ENCODE assay signal across 32 cellular contexts in the genomic region with DNA sequence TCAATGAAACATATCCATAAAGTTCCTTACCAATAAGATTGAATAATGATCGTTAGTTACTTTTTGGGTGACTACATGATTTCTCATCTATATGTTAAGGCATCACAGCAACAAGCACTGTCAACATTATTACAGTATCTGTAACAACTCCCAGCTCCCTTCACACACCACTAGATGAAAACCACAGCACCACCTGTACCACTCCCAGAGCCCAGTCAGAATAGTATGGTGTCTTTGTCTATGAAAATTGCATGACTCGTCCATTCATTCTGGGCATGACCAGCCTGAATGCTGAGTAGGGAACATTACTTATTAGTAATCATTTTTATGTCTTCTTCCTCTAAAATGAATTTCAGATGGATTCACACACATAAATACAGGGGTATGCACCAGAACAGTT. TPM values are rescaled to one million over a fixed set of nuclear protein-coding genes. Genes with fewer than 3 reads are reported as not detected.
DNase-seq lines count a peak whose midpoint lies in the region; ATAC-seq, FAIRE-seq and TF ChIP-seq lines count a peak whose summit lies in the region.
"Had no signal": no experiment of that assay in that cellular context is flagged by ENCODE, and none has a peak within 500 bp of the region (broad histone marks: within the 10 kb centered on the region; RNA-seq: fewer than 3 reads in every experiment).

No MANE protein-coding gene starts in this region.

- no peak for FAIRE-seq in H54 (lab: Jason Lieb, UNC)
- FAIRE-seq: urothelium cell line had no signal

- H3K9me3 Mint-ChIP-seq in activated T-helper 17 cell treated with anti-CD3 and anti-CD28 coated beads, Interleukin-2, amount 50 U/mL, for 72 hours = no peaks in the 10 kb centered on the region
- H3K9me3 Mint-ChIP-seq in endothelial cell (ENCODE audit: unreplicated experiment) = no peaks in the 10 kb centered on the region

- H3K4me1 Mint-ChIP-seq in activated T-helper 17 cell treated with anti-CD3 and anti-CD28 coated beads, Interleukin-2, amount 50 U/mL, for 72 hours = no peaks in the 10 kb centered on the region
- peaks cover 3% of the 10 kb centered on the region for H3K4me1 Mint-ChIP-seq in endothelial cell (ENCODE audit: unreplicated experiment)
- H3K4me1 Mint-ChIP-seq: CD14-positive monocyte had no signal

- peaks cover 15 to 32% of the 10 kb centered on the region in 2 experiments for H3K4me1 ChIP-seq in SK-N-SH (ENCODE audit: control insufficient read depth in 1 of 2, insufficient read depth in 2 of 2, low read depth in 1 of 2, low read length in 1 of 2)

- no peaks in the 10 kb centered on the region for H4K20me1 ChIP-seq in SK-N-SH (ENCODE audit: insufficient read depth)

- intact Hi-C loops in posterior vena cava (cut with DNase I) = no loop called here

- H3K36me3 ChIP-seq in SK-N-SH (replicated peaks in 1 of 2; ENCODE audit: control insufficient read depth in 1 of 2, insufficient read depth in 2 of 2, low read length in 1 of 2) = peaks cover 8 to 15% of the 10 kb centered on the region in 2 experiments
- H3K36me3 ChIP-seq: gastrocnemius medialis, neutrophil, prostate gland, thoracic aorta had no signal

- CTCF ChIA-PET in SK-N-SH (lab: Yijun Ruan, JAX) = no interaction called here

- H3K27me3 ChIP-seq in SK-N-SH (ENCODE audit: insufficient read depth) = no peaks in the 10 kb centered on the region
- H3K27me3 ChIP-seq: hepatocyte, sigmoid colon had no signal

- no peak overlapping the region for H3K27ac Mint-ChIP-seq in activated T-helper 17 cell treated with anti-CD3 and anti-CD28 coated beads, Interleukin-2, amount 50 U/mL, for 72 hours
- no peak overlapping the region for H3K27ac Mint-ChIP-seq in endothelial cell (ENCODE audit: unreplicated experiment)
- H3K27ac Mint-ChIP-seq: brain, CD14-positive monocyte had no signal

- no peak for ATAC-seq in SK-N-SH treated with all-trans-retinoic acid at 6 μM for 48 hours
- peak; percentile 32 for ATAC-seq in activated T-helper 17 cell treated with anti-CD3 and anti-CD28 coated beads, Interleukin-2, amount 50 U/mL, for 72 hours (replicated peaks)
- ATAC-seq: esophagus mucosa, gastrocnemius medialis had no signal

- H3K36me3 Mint-ChIP-seq in activated T-helper 17 cell treated with anti-CD3 and anti-CD28 coated beads, Interleukin-2, amount 50 U/mL, for 72 hours (ENCODE audit: low read depth) = no peaks in the 10 kb centered on the region
- H3K36me3 Mint-ChIP-seq in endothelial cell (ENCODE audit: low read depth, unreplicated experiment) = no peaks in the 10 kb centered on the region
- H3K36me3 Mint-ChIP-seq: CD14-positive monocyte had no signal

- no peak for TF ChIP-seq POLR2A in H54 (IDR thresholded peaks at IDR 0.05; ENCODE audit: low read depth, low read length)

- DNase-seq in SK-N-SH (no peak), H54 (ENCODE audit: insufficient read length, low spot score) (peak; percentile 44), myocyte (ENCODE audit: low read depth) (peak; percentile 79), endothelial cell (ENCODE audit: low spot score) (no peak), SHP77 treated with DMSO at 0.1 percent for 48 hours (lab: John Stamatoyannopoulos, UW) (no peak), posterior vena cava (ENCODE audit: low spot score) (no peak)
- DNase-seq: 8988T; activated CD4-positive, alpha-beta T cell treated with anti-CD3 and anti-CD28 coated beads, Interleukin-2, amount 50 U/mL, for 48 hours; activated CD8-positive, alpha-beta memory T cell treated with anti-CD3 and anti-CD28 coated beads, Interleukin-2, amount 50 U/mL, for 48 hours; activated gamma-delta T cell; DMS79; effector memory CD4-positive, alpha-beta T cell; gastrocnemius medialis; KBM-7; mesendoderm; MV-4-11; NCI-H1436 treated with DMSO at 0.1 percent for 48 hours; NCI-H2171; NCI-H510A; SHP77; sigmoid colon; stimulated activated naive CD4-positive, alpha-beta T cell treated with Interleukin-2 at 50 U/mL for 16 hours had no signal

- TF ChIP-seq CTCF in SK-N-SH (IDR thresholded peaks at IDR 0.05) (no peak), endothelial cell (IDR thresholded peaks at IDR 0.05; ENCODE audit: unreplicated experiment) (no peak)

- H3K4me2 ChIP-seq in SK-N-SH = no peak overlapping the region
- H3K4me2 ChIP-seq: hepatocyte had no signal

- no peak for TF ChIP-seq RAD21 in SK-N-SH (IDR thresholded peaks at IDR 0.05; ENCODE audit: low read length)

- no peak overlapping the region for H3K27ac ChIP-seq in SK-N-SH (ENCODE audit: low read depth in 2 of 2, low read length in 1 of 2)
- H3K27ac ChIP-seq: gastrocnemius medialis, hepatocyte, neutrophil, prostate gland, sigmoid colon, thoracic aorta had no signal

- H3K9me2 ChIP-seq in SK-N-SH = no peaks in the 10 kb centered on the region

- peaks cover 14% of the 10 kb centered on the region for H3F3A ChIP-seq in SK-N-SH (replicated peaks; ENCODE audit: insufficient read depth)

- no peak overlapping the region for H2AFZ ChIP-seq in SK-N-SH (ENCODE audit: low read depth)
- H2AFZ ChIP-seq: hepatocyte had no signal

- no peaks in the 10 kb centered on the region for H3K9me3 ChIP-seq in SK-N-SH
- H3K9me3 ChIP-seq: neutrophil, prostate gland, sigmoid colon, thoracic aorta had no signal

- H3K4me3 ChIP-seq in SK-N-SH (ENCODE audit: low read depth in 2 of 2, low read length in 1 of 2) = no peak overlapping the region
- H3K4me3 ChIP-seq: gastrocnemius medialis, hepatocyte, prostate gland, sigmoid colon, thoracic aorta had no signal

- no peak for TF ChIP-seq EP300 in SK-N-SH (IDR thresholded peaks at IDR 0.05; ENCODE audit: borderline replicate concordance in 1 of 2, low read depth in 1 of 2, low read length in 1 of 2)

- H3K27me3 Mint-ChIP-seq in activated T-helper 17 cell treated with anti-CD3 and anti-CD28 coated beads, Interleukin-2, amount 50 U/mL, for 72 hours = peaks cover 8% of the 10 kb centered on the region
- no peaks in the 10 kb centered on the region for H3K27me3 Mint-ChIP-seq in endothelial cell (ENCODE audit: unreplicated experiment)

- H3K9ac ChIP-seq in SK-N-SH = no peak overlapping the region

- WGBS in SK-N-SH (ENCODE audit: low lambda C conversion rate) = 72% methylated on average over 2 of the region's 2 CpGs

- H3K79me2 ChIP-seq in SK-N-SH (ENCODE audit: insufficient read depth) = no peaks in the 10 kb centered on the region
- H3K79me2 ChIP-seq: hepatocyte had no signal

- POLR2A ChIA-PET in SK-N-SH (lab: Yijun Ruan, JAX) = no interaction called here

- no peak overlapping the region for H3K4me3 Mint-ChIP-seq in activated T-helper 17 cell treated with anti-CD3 and anti-CD28 coated beads, Interleukin-2, amount 50 U/mL, for 72 hours
- no peak overlapping the region for H3K4me3 Mint-ChIP-seq in endothelial cell (ENCODE audit: unreplicated experiment)
- H3K4me3 Mint-ChIP-seq: brain, CD14-positive monocyte had no signal

TF ChIP-seq in SK-N-SH, 30 proteins besides CTCF, POLR2A, EP300 and RAD21 (continues in another document):
- TF ChIP-seq FOSL2 (IDR thresholded peaks at IDR 0.05; ENCODE audit: borderline replicate concordance, low read depth) (peak; percentile 19; the same call in 1 of the 2 replicates), TCF12 (IDR thresholded peaks at IDR 0.05) (0 out of 2 replicates have a peak, but pooled peaks have one; percentile 25)

TF ChIP-seq in SK-N-SH treated with all-trans-retinoic acid at 6 μM for 48 hours, 23 proteins besides CTCF, POLR2A, EP300 and RAD21 (continues in another document):
- TF ChIP-seq PPARA (CRISPR knock-in tag; IDR thresholded peaks at IDR 0.05; ENCODE audit: borderline replicate concordance) = no peak
- no peak for TF ChIP-seq OSR1 (CRISPR knock-in tag; IDR thresholded peaks at IDR 0.05)
- TF ChIP-seq GLIS3 (CRISPR knock-in tag; IDR thresholded peaks at IDR 0.05) = no peak
- no peak for TF ChIP-seq ESRRG (CRISPR knock-in tag; IDR thresholded peaks at IDR 0.05)
- no peak for TF ChIP-seq TCF4 (CRISPR knock-in tag; IDR thresholded peaks at IDR 0.05; ENCODE audit: borderline replicate concordance)
- no peak for TF ChIP-seq CSDC2 (CRISPR knock-in tag; IDR thresholded peaks at IDR 0.05)
- no peak for TF ChIP-seq BACH2 (CRISPR knock-in tag; IDR thresholded peaks at IDR 0.05; ENCODE audit: borderline replicate concordance)
- TF ChIP-seq, protein P1, sequence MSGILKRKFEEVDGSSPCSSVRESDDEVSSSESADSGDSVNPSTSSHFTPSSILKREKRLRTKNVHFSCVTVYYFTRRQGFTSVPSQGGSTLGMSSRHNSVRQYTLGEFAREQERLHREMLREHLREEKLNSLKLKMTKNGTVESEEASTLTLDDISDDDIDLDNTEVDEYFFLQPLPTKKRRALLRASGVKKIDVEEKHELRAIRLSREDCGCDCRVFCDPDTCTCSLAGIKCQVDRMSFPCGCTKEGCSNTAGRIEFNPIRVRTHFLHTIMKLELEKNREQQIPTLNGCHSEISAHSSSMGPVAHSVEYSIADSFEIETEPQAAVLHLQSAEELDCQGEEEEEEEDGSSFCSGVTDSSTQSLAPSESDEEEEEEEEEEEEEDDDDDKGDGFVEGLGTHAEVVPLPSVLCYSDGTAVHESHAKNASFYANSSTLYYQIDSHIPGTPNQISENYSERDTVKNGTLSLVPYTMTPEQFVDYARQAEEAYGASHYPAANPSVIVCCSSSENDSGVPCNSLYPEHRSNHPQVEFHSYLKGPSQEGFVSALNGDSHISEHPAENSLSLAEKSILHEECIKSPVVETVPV (CRISPR knock-in tag; IDR thresholded peaks at IDR 0.05) = no peak
- TF ChIP-seq SNAI2 (CRISPR knock-in tag; IDR thresholded peaks at IDR 0.05) = no peak
- TF ChIP-seq ZFP30 (CRISPR knock-in tag; IDR thresholded peaks at IDR 0.05) = no peak
- no peak for TF ChIP-seq ZNF8 (CRISPR knock-in tag; IDR thresholded peaks at IDR 0.05)
- TF ChIP-seq ISL1 (CRISPR knock-in tag; IDR thresholded peaks at IDR 0.05) = no peak

RNA-seq across cellular contexts. Expression of a gene that starts 7.1 kb away (rescaled TPM):
- polyA plus RNA-seq in SK-N-SH (2012; rRNA removed) = 5.7 and 7.3 TPM in 2 replicates
- 5.9 and 6.8 TPM in 2 replicates for polyA plus RNA-seq in SK-N-SH (2012; cell fraction: cytosol; rRNA removed)
- 8.2 and 8.9 TPM in 2 replicates for polyA plus RNA-seq in SK-N-SH (2012; cell fraction: nucleus; rRNA removed)
- not detected for total RNA-seq in activated T-helper 17 cell treated with anti-CD3 and anti-CD28 coated beads, Interleukin-2, amount 50 U/mL, for 72 hours
- total RNA-seq in myocyte (139 and 216 TPM in 2 replicates), endothelial cell (ENCODE audit: unreplicated experiment) (0.85 TPM), posterior vena cava (10 to 100 TPM; 30.8 to 49.7 TPM)
- 96.3 TPM for polyA plus RNA-seq in myocyte (2012)

RNA-seq across cellular contexts. Expression of a gene that starts 52.9 kb away (rescaled TPM):
- 0.03 TPM in 2 replicates for polyA plus RNA-seq in SK-N-SH (2012; rRNA removed)
- polyA plus RNA-seq in SK-N-SH (2012; cell fraction: cytosol; rRNA removed) = 0.01 and 0.04 TPM in 2 replicates
- polyA plus RNA-seq in SK-N-SH (2012; cell fraction: nucleus; rRNA removed) = 0.10 and 0.21 TPM in 2 replicates
- under 1 TPM in 1 of 2 donors, not detected in 1; 0.13 TPM for total RNA-seq in activated T-helper 17 cell treated with anti-CD3 and anti-CD28 coated beads, Interleukin-2, amount 50 U/mL, for 72 hours
- total RNA-seq in myocyte = 0.62 and 1.6 TPM in 2 replicates
- polyA plus RNA-seq in myocyte (2012) = 2.7 TPM
- total RNA-seq in endothelial cell (ENCODE audit: unreplicated experiment) = 19.8 TPM
- total RNA-seq in posterior vena cava = 1 to 10 TPM; 3.7 to 5.0 TPM
- polyA plus RNA-seq: CD14-positive monocyte had no signal

Comparison
In these comparisons a context has a peak if more than half of its experiments do, and no peak if none do; other contexts are left out.
1. DNase-seq: peak in H54 (single experiment) and myocyte (single experiment); none in SK-N-SH (single experiment), endothelial cell (single experiment), SHP77 treated with DMSO at 0.1 percent for 48 hours (single experiment) and posterior vena cava (single experiment).
2. RNA of a gene that starts 7.1 kb away (total RNA-seq): 139 to 216 TPM in myocyte and 30.8 to 49.7 TPM in posterior vena cava; 0.85 TPM in endothelial cell (single experiment) and not detected in activated T-helper 17 cell treated with anti-CD3 and anti-CD28 coated beads, Interleukin-2, amount 50 U/mL, for 72 hours; every median in the first group is over 10 times any median in the second.